17 cellular contexts compared by ENCODE assay signal in the genomic region with DNA sequence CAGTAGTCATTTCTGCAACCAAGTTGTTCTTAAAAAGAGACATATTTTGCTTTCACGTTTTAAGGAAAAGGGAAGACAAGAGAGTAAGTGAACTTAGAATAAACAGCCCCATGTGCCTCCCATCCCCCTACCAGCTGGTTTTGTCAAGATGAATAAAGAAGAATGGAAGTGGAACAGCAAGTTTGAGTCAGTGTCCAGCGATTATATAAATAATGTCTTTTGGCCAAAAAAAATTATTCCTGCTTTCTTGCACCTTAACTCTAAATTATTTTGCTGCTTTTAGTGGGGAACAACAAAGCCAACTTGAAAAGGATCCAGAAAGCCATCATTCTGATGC.
DNase-seq lines count a peak whose midpoint lies in the region; ATAC-seq and TF ChIP-seq lines count a peak whose summit lies in the region.
"Had no signal": no experiment of that assay in that cellular context is flagged by ENCODE, and none has a peak within 500 bp of the region (broad histone marks: within the 10 kb centered on the region; RNA-seq: fewer than 3 reads in every experiment).

No MANE protein-coding gene starts in this region.

- H3K36me3 Mint-ChIP-seq in brain: no peaks in the 10 kb centered on the region
- H3K36me3 Mint-ChIP-seq in naive thymus-derived CD8-positive, alpha-beta T cell: no peaks in the 10 kb centered on the region

- H3K36me3 ChIP-seq in GM23248 (ENCODE audit: low read depth) (no peaks in the 10 kb centered on the region), mesenchymal stem cell (ENCODE audit: control insufficient read depth in 1 of 2, insufficient read depth in 2 of 2, low read depth in 1 of 2, low read length in 2 of 2) (no peaks in the 10 kb centered on the region), skeletal muscle satellite cell (ENCODE audit: insufficient read depth, low read length) (no peaks in the 10 kb centered on the region)

- H3K9me3 ChIP-seq in GM23248 (ENCODE audit: low read depth) (no peaks in the 10 kb centered on the region), mesenchymal stem cell (ENCODE audit: control insufficient read depth, low read length) (no peaks in the 10 kb centered on the region), skeletal muscle satellite cell (replicated peaks; ENCODE audit: low read length) (no peaks in the 10 kb centered on the region)

- no peak overlapping the region for H2AK5ac ChIP-seq in mesenchymal stem cell (ENCODE audit: low read length, severe bottlenecking)

- no peaks in the 10 kb centered on the region for H3K27me3 ChIP-seq in GM23248 (replicated peaks; ENCODE audit: insufficient read depth)
- no peaks in the 10 kb centered on the region for H3K27me3 ChIP-seq in mesenchymal stem cell (ENCODE audit: control insufficient read depth in 1 of 2, insufficient read depth in 1 of 2, low read length in 2 of 2)
- H3K27me3 ChIP-seq in skeletal muscle satellite cell (ENCODE audit: control insufficient read depth, insufficient read depth, low read length): peaks cover under 1% of the 10 kb centered on the region

- no peak overlapping the region for H4K8ac ChIP-seq in mesenchymal stem cell (ENCODE audit: low read length)

- H3K27ac ChIP-seq in GM23248 (no peak overlapping the region), mesenchymal stem cell (ENCODE audit: low read length, poor library complexity, severe bottlenecking) (no peak overlapping the region)

- peaks cover 63% of the 10 kb centered on the region for H3K4me1 Mint-ChIP-seq in brain
- H3K4me1 Mint-ChIP-seq in naive thymus-derived CD8-positive, alpha-beta T cell: no peaks in the 10 kb centered on the region
- peaks cover 14% of the 10 kb centered on the region for H3K4me1 Mint-ChIP-seq in stimulated activated naive CD8-positive, alpha-beta T cell treated with anti-CD3 and anti-CD28 coated beads, Interleukin-15, amount 100 ng/mL, for 72 hours

- H2AFZ ChIP-seq in GM23248: no peak overlapping the region
- no peak overlapping the region for H2AFZ ChIP-seq in mesenchymal stem cell (ENCODE audit: low read depth, low read length)

- POLR2A ChIA-PET in naive thymus-derived CD8-positive, alpha-beta T cell (lab: Charles Lee): no interaction called here

- H4K91ac ChIP-seq in mesenchymal stem cell (ENCODE audit: low read length): no peak overlapping the region

- no peak for TF ChIP-seq CTCF in brain (conservative IDR thresholded peaks at IDR 0.05)

- no peaks in the 10 kb centered on the region for H3K27me3 Mint-ChIP-seq in brain
- H3K27me3 Mint-ChIP-seq in naive thymus-derived CD8-positive, alpha-beta T cell: peaks cover 2 to 13% (median 3%) of the 10 kb centered on the region in 5 donors
- H3K27me3 Mint-ChIP-seq in stimulated activated naive CD8-positive, alpha-beta T cell treated with anti-CD3 and anti-CD28 coated beads, Interleukin-15, amount 100 ng/mL, for 72 hours: no peaks in the 10 kb centered on the region

- ATAC-seq in HG02623 (IDR thresholded peaks at IDR 0.05; ENCODE audit: unreplicated experiment): no peak
- ATAC-seq in naive thymus-derived CD8-positive, alpha-beta T cell: no peak
- no peak for ATAC-seq in stimulated activated naive CD8-positive, alpha-beta T cell treated with anti-CD3 and anti-CD28 coated beads, Interleukin-15, amount 100 ng/mL, for 72 hours
- ATAC-seq: GM12878, HCT116, Panc1 had no signal

- H3K4me3 ChIP-seq in GM23248 (no peak overlapping the region), mesenchymal stem cell (ENCODE audit: insufficient read depth in 1 of 2, low read depth in 1 of 2, low read length in 2 of 2) (peak overlapping the region in 1 of 2 experiments; percentile 32), skeletal muscle satellite cell (ENCODE audit: low read length) (no peak overlapping the region)
- H3K4me3 ChIP-seq: GM12878 had no signal

- H2BK12ac ChIP-seq in mesenchymal stem cell (ENCODE audit: low read length in 2 of 2): no peak overlapping the region

- no peak overlapping the region for H3K9ac ChIP-seq in GM23248
- H3K9ac ChIP-seq in mesenchymal stem cell (ENCODE audit: low read length): peak overlapping the region; percentile 23
- no peak overlapping the region for H3K9ac ChIP-seq in skeletal muscle satellite cell (ENCODE audit: low read depth, low read length)

- 11 to 13% methylated on average over 2 of the region's 2 CpGs for WGBS in GM23248 (ENCODE audit: low coverage in 1 of 2, low lambda C conversion rate in 2 of 2, missing lambda C conversion rate in 2 of 2), 2 experiments
- 45% methylated on average over 1 of the region's 2 CpGs for WGBS in mesenchymal stem cell

- no peak overlapping the region for H2BK15ac ChIP-seq in mesenchymal stem cell (ENCODE audit: low read depth, poor library complexity, severe bottlenecking)

- no peak overlapping the region for H3K4me3 Mint-ChIP-seq in brain
- no peak overlapping the region for H3K4me3 Mint-ChIP-seq in naive thymus-derived CD8-positive, alpha-beta T cell
- H3K4me3 Mint-ChIP-seq in stimulated activated naive CD8-positive, alpha-beta T cell treated with anti-CD3 and anti-CD28 coated beads, Interleukin-15, amount 100 ng/mL, for 72 hours: no peak overlapping the region
- H3K4me3 Mint-ChIP-seq: CD14-positive monocyte had no signal

- peaks cover 33% of the 10 kb centered on the region for H3K4me1 ChIP-seq in GM23248 (ENCODE audit: insufficient read depth)
- peaks cover 3% of the 10 kb centered on the region for H3K4me1 ChIP-seq in mesenchymal stem cell (ENCODE audit: control insufficient read depth, insufficient read depth, low read depth, low read length)
- H3K4me1 ChIP-seq in skeletal muscle satellite cell (ENCODE audit: control insufficient read depth, insufficient read depth, low read length): peaks cover 25% of the 10 kb centered on the region

- H3K18ac ChIP-seq in mesenchymal stem cell (ENCODE audit: low read depth in 1 of 2, low read length in 2 of 2): no peak overlapping the region

- peaks cover 8% of the 10 kb centered on the region for H3F3A ChIP-seq in GM23248 (ENCODE audit: insufficient read depth)

- H4K20me1 ChIP-seq in GM23248 (ENCODE audit: insufficient read depth): no peaks in the 10 kb centered on the region

- no peak overlapping the region for H2BK5ac ChIP-seq in mesenchymal stem cell (ENCODE audit: low read depth, low read length, poor library complexity, severe bottlenecking)

- H2BK120ac ChIP-seq in mesenchymal stem cell (ENCODE audit: low read depth, low read length): no peak overlapping the region

- H3K23ac ChIP-seq in mesenchymal stem cell (ENCODE audit: low read length in 2 of 2): no peak overlapping the region

- H3K4ac ChIP-seq in mesenchymal stem cell (ENCODE audit: low read depth in 1 of 2, low read length in 2 of 2): no peak overlapping the region

- no peak overlapping the region for H3K14ac ChIP-seq in mesenchymal stem cell (ENCODE audit: low read length in 2 of 2)

- no peaks in the 10 kb centered on the region for H3K79me1 ChIP-seq in mesenchymal stem cell (replicated peaks; ENCODE audit: low read length, poor library complexity, severe bottlenecking)

- H3K4me2 ChIP-seq in GM23248 (ENCODE audit: unreplicated experiment): peak overlapping the region; percentile 27
- no peak overlapping the region for H3K4me2 ChIP-seq in mesenchymal stem cell (ENCODE audit: low read length, poor library complexity, severe bottlenecking)
- peak overlapping the region; percentile 4 for H3K4me2 ChIP-seq in skeletal muscle satellite cell (ENCODE audit: low read length)

- peak; percentile 6 for DNase-seq in GM23248
- DNase-seq in mesenchymal stem cell: peak; percentile 28
- no peak for DNase-seq in naive thymus-derived CD8-positive, alpha-beta T cell
- DNase-seq in stimulated activated naive CD8-positive, alpha-beta T cell treated with anti-CD3 and anti-CD28 coated beads, Interleukin-15, amount 100 ng/mL, for 72 hours: no peak
- DNase-seq: Kasumi-1, NCI-H1930, NCI-H2171, NCI-H446 treated with DMSO at 0.1 percent for 48 hours, NCI-H748 treated with DMSO at 0.1 percent for 48 hours, SHP77 treated with DMSO at 0.1 percent for 48 hours had no signal

- no peaks in the 10 kb centered on the region for H3K79me2 ChIP-seq in GM23248 (ENCODE audit: insufficient read depth)

- H3K9me2 ChIP-seq in GM23248 (ENCODE audit: insufficient read depth): no peaks in the 10 kb centered on the region

- in situ Hi-C loops in GM23248 (cut with MboI): no loop called here

- H3K9me3 Mint-ChIP-seq in brain: no peaks in the 10 kb centered on the region
- no peaks in the 10 kb centered on the region for H3K9me3 Mint-ChIP-seq in naive thymus-derived CD8-positive, alpha-beta T cell
- H3K9me3 Mint-ChIP-seq in stimulated activated naive CD8-positive, alpha-beta T cell treated with anti-CD3 and anti-CD28 coated beads, Interleukin-15, amount 100 ng/mL, for 72 hours: no peaks in the 10 kb centered on the region
- H3K9me3 Mint-ChIP-seq: CD14-positive monocyte had no signal

- H3K27ac Mint-ChIP-seq in brain: peak overlapping the region in 4 of 5 experiments; percentile 39 to 61 (median 52)
- H3K27ac Mint-ChIP-seq in naive thymus-derived CD8-positive, alpha-beta T cell: peak overlapping the region in 1 of 10 donors; percentile 1
- H3K27ac Mint-ChIP-seq in stimulated activated naive CD8-positive, alpha-beta T cell treated with anti-CD3 and anti-CD28 coated beads, Interleukin-15, amount 100 ng/mL, for 72 hours: no peak overlapping the region

Comparison
In these comparisons a context has a peak if more than half of its experiments do, and no peak if none do; other contexts are left out.
1. DNase-seq: peak in GM23248 (single experiment) and mesenchymal stem cell (single experiment); none in naive thymus-derived CD8-positive, alpha-beta T cell (0 of 10) and stimulated activated naive CD8-positive, alpha-beta T cell treated with anti-CD3 and anti-CD28 coated beads, Interleukin-15, amount 100 ng/mL, for 72 hours (0 of 2).
2. H3K27ac Mint-ChIP-seq: peak in brain (4 of 5); none in stimulated activated naive CD8-positive, alpha-beta T cell treated with anti-CD3 and anti-CD28 coated beads, Interleukin-15, amount 100 ng/mL, for 72 hours (0 of 2).